ENCODE assay signal across 8 cellular contexts in genomic region chr12:126112141-126112540, GRCh38.
"Had no signal": no experiment of that assay in that cellular context is flagged by ENCODE, and none has a peak within 500 bp of the region (broad histone marks: within the 10 kb centered on the region; RNA-seq: fewer than 3 reads in every experiment).

No MANE protein-coding gene starts in this region.

- H3K27ac ChIP-seq: GM23248 had no signal

- ATAC-seq: HCT116, K562 had no signal

- H3K9me3 ChIP-seq: HAP-1 had no signal

- H3K9ac ChIP-seq: GM23248 had no signal

- H3K36me3 ChIP-seq: HAP-1 had no signal

- H3K4me1 ChIP-seq: HAP-1 had no signal

- H3K4me3 ChIP-seq: GM23248, HAP-1, K562 had no signal

- DNase-seq: GM23248, GOT3, H7, HFFc6, IMR-90 had no signal

- H3K4me3 Mint-ChIP-seq: HFFc6 had no signal
